23 cellular contexts compared by ENCODE assay signal in genomic region chr4:20724915-20725314, GRCh38. TPM values are rescaled to one million over a fixed set of nuclear protein-coding genes. Genes with fewer than 3 reads are reported as not detected.
DNase-seq lines count a peak whose midpoint lies in the region; ATAC-seq lines count a peak whose summit lies in the region.
"Had no signal": no experiment of that assay in that cellular context is flagged by ENCODE, and none has a peak within 500 bp of the region (broad histone marks: within the 10 kb centered on the region; RNA-seq: fewer than 3 reads in every experiment).

No MANE protein-coding gene starts in this region.

- no peak for DNase-seq in activated CD4-positive, alpha-beta T cell treated with anti-CD3 and anti-CD28 coated beads, Interleukin-2, amount 50 U/mL, for 48 hours
- DNase-seq in KBM-7 (no peak), Right ventricle myocardium superior (no peak)
- no peak for DNase-seq in stimulated activated naive B cell treated with anti-CD40 and anti-IgM and Interleukin-4, amounts not matched to agents 10 μg/mL and 1 μg/mL and 100 μg/mL, for 72 hours
- DNase-seq: activated CD4-positive, alpha-beta memory T cell treated with anti-CD3 and anti-CD28 coated beads for 36 hours; activated CD8-positive, alpha-beta memory T cell treated with anti-CD3 and anti-CD28 coated beads, Interleukin-2, amount 50 U/mL, for 48 hours; anterior cingulate cortex; effector CD4-positive, alpha-beta T cell; H7; left ventricle myocardium superior; NCI-H1436 treated with DMSO at 0.1 percent for 48 hours; NCI-H774; stimulated activated CD4-positive, alpha-beta T cell treated with anti-CD3 and anti-CD28 coated beads, Interleukin-4, amount 100 ng/mL, for 4 hours; stimulated activated naive CD4-positive, alpha-beta T cell; T-helper 17 cell had no signal

- intact Hi-C loops in Right ventricle myocardium superior (cut with DNase I), result no loop called here

- ATAC-seq in GM19397 (IDR thresholded peaks at IDR 0.05; ENCODE audit: unreplicated experiment), result peak; percentile 69
- peak; percentile 95 for ATAC-seq in HG02678 (IDR thresholded peaks at IDR 0.05; ENCODE audit: unreplicated experiment)
- ATAC-seq in HG03108 (IDR thresholded peaks at IDR 0.05; ENCODE audit: unreplicated experiment), result peak; percentile 72
- no peak for ATAC-seq in Right ventricle myocardium superior (ENCODE audit: poor library complexity)
- no peak for ATAC-seq in stimulated activated naive B cell treated with anti-CD40 and anti-IgM and Interleukin-4, amounts not matched to agents 10 μg/mL and 1 μg/mL and 100 μg/mL, for 72 hours (replicated peaks)
- ATAC-seq: activated CD4-positive, CD25-positive, alpha-beta regulatory T cell treated with anti-CD3 and anti-CD28 coated beads, Interleukin-2, amount 50 U/mL, for 24 hours; left ventricle myocardium superior; sciatic nerve; SK-N-SH treated with all-trans-retinoic acid at 6 μM for 48 hours; T-helper 17 cell had no signal

- in situ Hi-C loops in KBM-7 (cut with MboI; ENCODE audit: low pct_unique_long_range_greater_than_20kb, low sequenced_read_pairs), result no loop called here

- H3K27ac Mint-ChIP-seq in stimulated activated naive B cell treated with anti-CD40 and anti-IgM and Interleukin-4, amounts not matched to agents 10 μg/mL and 1 μg/mL and 100 μg/mL, for 72 hours, result no peak overlapping the region
- H3K27ac Mint-ChIP-seq: activated CD4-positive, alpha-beta memory T cell treated with anti-CD3 and anti-CD28 coated beads for 36 hours; activated naive CD8-positive, alpha-beta T cell; activated T-helper 2 cell treated with anti-CD3 and anti-CD28 coated beads, Interferon-gamma antibody, Interleukin-2, Interleukin-4, amounts not matched to agents 10 μg/mL and 5 μg/mL and 100 μg/mL, durations not matched to agents 14 hours and 24 hours and 36 hours; T-helper 17 cell had no signal

- H3K27me3 Mint-ChIP-seq in stimulated activated naive B cell treated with anti-CD40 and anti-IgM and Interleukin-4, amounts not matched to agents 10 μg/mL and 1 μg/mL and 100 μg/mL, for 72 hours, result no peaks in the 10 kb centered on the region
- H3K27me3 Mint-ChIP-seq: activated CD4-positive, alpha-beta memory T cell treated with anti-CD3 and anti-CD28 coated beads for 36 hours; activated naive CD8-positive, alpha-beta T cell; T-helper 17 cell had no signal

- peaks cover 8 to 13% of the 10 kb centered on the region in 2 donors for H3K9me3 Mint-ChIP-seq in stimulated activated naive B cell treated with anti-CD40 and anti-IgM and Interleukin-4, amounts not matched to agents 10 μg/mL and 1 μg/mL and 100 μg/mL, for 72 hours

- H3K36me3 Mint-ChIP-seq in stimulated activated naive B cell treated with anti-CD40 and anti-IgM and Interleukin-4, amounts not matched to agents 10 μg/mL and 1 μg/mL and 100 μg/mL, for 72 hours, result peaks cover 50 to 59% of the 10 kb centered on the region in 2 donors

- no peak overlapping the region for H3K4me3 Mint-ChIP-seq in stimulated activated naive B cell treated with anti-CD40 and anti-IgM and Interleukin-4, amounts not matched to agents 10 μg/mL and 1 μg/mL and 100 μg/mL, for 72 hours
- H3K4me3 Mint-ChIP-seq: activated CD4-positive, alpha-beta memory T cell treated with anti-CD3 and anti-CD28 coated beads for 36 hours; activated naive CD8-positive, alpha-beta T cell; T-helper 17 cell had no signal

- H3K4me1 Mint-ChIP-seq in stimulated activated naive B cell treated with anti-CD40 and anti-IgM and Interleukin-4, amounts not matched to agents 10 μg/mL and 1 μg/mL and 100 μg/mL, for 72 hours, result no peaks in the 10 kb centered on the region
- H3K4me1 Mint-ChIP-seq: T-helper 17 cell had no signal

RNA-seq across cellular contexts. Expression of gene PACRGL, which starts 24.7 kb away (rescaled TPM):
- 6.1 TPM for total RNA-seq in Right ventricle myocardium superior

Comparison
In these comparisons a context has a peak if more than half of its experiments do, and no peak if none do; other contexts are left out.
1. ATAC-seq: peak in GM19397 (single experiment), HG02678 (single experiment) and HG03108 (single experiment); none in Right ventricle myocardium superior (single experiment) and stimulated activated naive B cell treated with anti-CD40 and anti-IgM and Interleukin-4, amounts not matched to agents 10 μg/mL and 1 μg/mL and 100 μg/mL, for 72 hours (0 of 2).